Comparison of ENCODE assay signal across 8 cellular contexts in genomic region chr17:30602027-30602795, GRCh38.
A peak's percentile ranks its signal among the peaks of the same experiment; 100 is the strongest.
DNase-seq lines count a peak whose midpoint lies in the region; TF ChIP-seq lines count a peak whose summit lies in the region.
"Not testable (repeated sequence)": the region's sequence is repeated elsewhere in the genome, so short reads cannot be mapped to it uniquely, and the experiment has no call there.

No MANE protein-coding gene starts in this region.

- not testable (repeated sequence) for H3K36me3 ChIP-seq in GM23248 (ENCODE audit: low read depth); esophagus muscularis mucosa

- not testable (repeated sequence) for TF ChIP-seq POLR2A in esophagus muscularis mucosa (IDR thresholded peaks at IDR 0.05; ENCODE audit: low read depth)

- not testable (repeated sequence) for H2AFZ ChIP-seq in GM23248

- not testable (repeated sequence) for H4K20me1 ChIP-seq in GM23248 (ENCODE audit: insufficient read depth)

- peaks cover 62% of the 10 kb centered on the region for H3K79me2 ChIP-seq in GM23248 (ENCODE audit: insufficient read depth)

- H3K9me3 ChIP-seq in AG04450 (ENCODE audit: control insufficient read depth, insufficient read depth, low read length); GM23248 (ENCODE audit: low read depth); esophagus muscularis mucosa: not testable (repeated sequence)

- H3K9me2 ChIP-seq in GM23248 (ENCODE audit: insufficient read depth): not testable (repeated sequence)

- H3K9ac ChIP-seq in GM23248: peak overlapping the region; percentile 41

- not testable (repeated sequence) for H3F3A ChIP-seq in GM23248 (ENCODE audit: insufficient read depth)

- POLR2A ChIA-PET in AG04450 (lab: Yijun Ruan, JAX): not testable (repeated sequence)

- 32 to 38% methylated on average over 7 of the region's 7 CpGs for WGBS in GM23248 (ENCODE audit: low coverage in 1 of 2, low lambda C conversion rate in 2 of 2, missing lambda C conversion rate in 2 of 2), 2 experiments
- WGBS in esophagus muscularis mucosa: 31% methylated on average over 7 of the region's 7 CpGs

- DNase-seq in AG04450 (ENCODE audit: low read depth, low spot score); astrocyte of the cerebellum (ENCODE audit: low read depth); esophagus muscularis mucosa (ENCODE audit: extremely low spot score): not testable (repeated sequence)
- DNase-seq in GM23248: peak; percentile 56
- DNase-seq in NCI-H526 treated with DMSO at 0.1 percent for 48 hours (lab: John Stamatoyannopoulos, UW): peak; percentile 21
- peak; percentile 70 for DNase-seq in left kidney (ENCODE audit: low read depth, low spot score)
- peak; percentile 38 for DNase-seq in renal cortical epithelial cell (ENCODE audit: low read depth)

- H3K4me2 ChIP-seq in GM23248 (ENCODE audit: unreplicated experiment): peak overlapping the region; percentile 79

- intact Hi-C loops in esophagus muscularis mucosa (cut with DNase I): not testable (repeated sequence)

- H3K27ac ChIP-seq in AG04450 (ENCODE audit: low read depth, low read length); esophagus muscularis mucosa (replicated peaks in 1 of 4): not testable (repeated sequence)
- peak overlapping the region; percentile 13; the same call in 1 of the 2 replicates for H3K27ac ChIP-seq in GM23248

- TF ChIP-seq CTCF in AG04450 (IDR thresholded peaks at IDR 0.05; ENCODE audit: low read depth, low read length); WI38 (IDR thresholded peaks at IDR 0.05; ENCODE audit: low read depth, low read length); astrocyte of the cerebellum (IDR thresholded peaks at IDR 0.05; ENCODE audit: low read depth, low read length, missing control alignments); esophagus muscularis mucosa (IDR thresholded peaks at IDR 0.05): not testable (repeated sequence)

- peaks cover 20% of the 10 kb centered on the region; the same call in 1 of the 2 replicates for H3K4me1 ChIP-seq in GM23248 (ENCODE audit: insufficient read depth)
- H3K4me1 ChIP-seq in esophagus muscularis mucosa: peaks cover 4 to 29% (median 26%) of the 10 kb centered on the region in 4 donors

- CTCF ChIA-PET in AG04450 (lab: Charles Lee): interaction anchor here (0.6 kb wide), 1 partner anchor 13 kb away, joined by 3 read pairs; no protein-coding TSS in a partner anchor

- H3K4me3 ChIP-seq in AG04450 (ENCODE audit: low read depth, low read length) (peak overlapping the region; percentile 40), GM23248 (peak overlapping the region; percentile 71), WI38 (ENCODE audit: low read depth, low read length) (peak overlapping the region; percentile 88), astrocyte of the cerebellum (ENCODE audit: low read depth, low read length) (peak overlapping the region; percentile 83), esophagus muscularis mucosa (peak overlapping the region; percentile 32 to 96 (median 92))

- not testable (repeated sequence) for H3K27me3 ChIP-seq in AG04450 (ENCODE audit: control insufficient read depth, insufficient read depth, low read length); GM23248 (replicated peaks; ENCODE audit: insufficient read depth); esophagus muscularis mucosa

- not testable (repeated sequence) for TF ChIP-seq EP300 in esophagus muscularis mucosa (IDR thresholded peaks at IDR 0.05)

- in situ Hi-C loops in GM23248 (cut with MboI); astrocyte of the cerebellum (cut with HindIII; ENCODE audit: low sequenced_read_pairs): not testable (repeated sequence)

Comparison
In these comparisons a context has a peak if more than half of its experiments do, and no peak if none do; other contexts are left out.
1. H3K4me3 ChIP-seq: peak in every context shown above with its lines; median percentile 92 in esophagus muscularis mucosa; 88 in WI38; 83 in astrocyte of the cerebellum; 71 in GM23248; 40 in AG04450.